In genomic region chr2:170523506-170523905, GRCh38 we compare ENCODE assay signal across 25 cellular contexts.
DNase-seq lines count a peak whose midpoint lies in the region; ATAC-seq and TF ChIP-seq lines count a peak whose summit lies in the region.
"Had no signal": no experiment of that assay in that cellular context is flagged by ENCODE, and none has a peak within 500 bp of the region (broad histone marks: within the 10 kb centered on the region; RNA-seq: fewer than 3 reads in every experiment).

No MANE protein-coding gene starts in this region.

- no peaks in the 10 kb centered on the region for H3K9me3 ChIP-seq in mesenchymal stem cell (ENCODE audit: control insufficient read depth, low read length)
- no peaks in the 10 kb centered on the region for H3K9me3 ChIP-seq in esophagus muscularis mucosa
- H3K9me3 ChIP-seq: gastrocnemius medialis, suprapubic skin, vagina had no signal

- TF ChIP-seq POLR2A in esophagus muscularis mucosa (IDR thresholded peaks at IDR 0.05; ENCODE audit: low read depth): no peak

- H3K36me3 Mint-ChIP-seq in WTC11 (no peaks in the 10 kb centered on the region), progenitor cell of endocrine pancreas (ENCODE audit: insufficient read depth) (no peaks in the 10 kb centered on the region)
- H3K36me3 Mint-ChIP-seq: CD4-positive, alpha-beta memory T cell; stimulated activated memory B cell treated with anti-CD40 and anti-IgM and Interleukin-4, amounts not matched to agents 10 μg/mL and 1 μg/mL and 100 μg/mL, for 72 hours had no signal

- DNase-seq in GM12864 (ENCODE audit: low read depth) (no peak), HEK293T (ENCODE audit: extremely low spot score) (peak; percentile 17), WTC11 (ENCODE audit: low spot score) (no peak), progenitor cell of endocrine pancreas (ENCODE audit: low spot score, unreplicated experiment) (no peak), mesenchymal stem cell (no peak), esophagus muscularis mucosa (ENCODE audit: extremely low spot score) (no peak)
- DNase-seq: activated CD4-positive, alpha-beta T cell treated with anti-CD3 and anti-CD28 coated beads, Interleukin-2, amount 50 U/mL, for 48 hours; activated effector memory CD4-positive, alpha-beta T cell treated with anti-CD3 and anti-CD28 coated beads, Interleukin-2, amount 50 U/mL, for 16 hours; CD4-positive, alpha-beta memory T cell; cerebellar nuclear complex; DMS79; effector CD8-positive, alpha-beta T cell; gastrocnemius medialis; kidney; NCI-H1092 treated with DMSO at 0.1 percent for 48 hours; NCI-H2029 treated with DMSO at 0.1 percent for 48 hours; NCI-H446; small intestine had no signal

- H3K4me1 ChIP-seq in mesenchymal stem cell (ENCODE audit: control insufficient read depth, insufficient read depth, low read depth, low read length) (peaks cover 2% of the 10 kb centered on the region), esophagus muscularis mucosa (peaks cover 10 to 36% (median 22%) of the 10 kb centered on the region in 4 donors)

- H3K4me3 ChIP-seq in GM12864 (ENCODE audit: low read depth, low read length) (no peak overlapping the region), mesenchymal stem cell (ENCODE audit: insufficient read depth in 1 of 2, low read depth in 1 of 2, low read length in 2 of 2) (no peak overlapping the region), esophagus muscularis mucosa (no peak overlapping the region)
- H3K4me3 ChIP-seq: gastrocnemius medialis, lung, suprapubic skin, vagina had no signal

- TF ChIP-seq EP300 in esophagus muscularis mucosa (IDR thresholded peaks at IDR 0.05): no peak

- no peaks in the 10 kb centered on the region for H3K36me3 ChIP-seq in mesenchymal stem cell (ENCODE audit: control insufficient read depth in 1 of 2, insufficient read depth in 2 of 2, low read depth in 1 of 2, low read length in 2 of 2)
- H3K36me3 ChIP-seq in esophagus muscularis mucosa: no peaks in the 10 kb centered on the region
- H3K36me3 ChIP-seq: gastrocnemius medialis, suprapubic skin, vagina had no signal

- no peak overlapping the region for H2BK120ac ChIP-seq in mesenchymal stem cell (ENCODE audit: low read depth, low read length)

- TF ChIP-seq CTCF in GM12864 (IDR thresholded peaks at IDR 0.05; ENCODE audit: low read depth, low read length, missing control alignments): peak; percentile 30
- no peak for TF ChIP-seq CTCF in WTC11 (IDR thresholded peaks at IDR 0.05)
- peak; percentile 14 for TF ChIP-seq CTCF in progenitor cell of endocrine pancreas (IDR thresholded peaks at IDR 0.05; ENCODE audit: unreplicated experiment)
- no peak for TF ChIP-seq CTCF in esophagus muscularis mucosa (IDR thresholded peaks at IDR 0.05)

- H3K4me1 Mint-ChIP-seq in WTC11 (peaks cover 6% of the 10 kb centered on the region; the same call in 1 of the 2 replicates), progenitor cell of endocrine pancreas (ENCODE audit: low read depth) (no peaks in the 10 kb centered on the region)
- H3K4me1 Mint-ChIP-seq: CD4-positive, alpha-beta memory T cell; stimulated activated memory B cell treated with anti-CD40 and anti-IgM and Interleukin-4, amounts not matched to agents 10 μg/mL and 1 μg/mL and 100 μg/mL, for 72 hours had no signal

- intact Hi-C loops in esophagus muscularis mucosa (cut with DNase I): no loop called here

- H3K27me3 ChIP-seq in mesenchymal stem cell (ENCODE audit: control insufficient read depth in 1 of 2, insufficient read depth in 1 of 2, low read length in 2 of 2) (no peaks in the 10 kb centered on the region), esophagus muscularis mucosa (no peaks in the 10 kb centered on the region)
- H3K27me3 ChIP-seq: gastrocnemius medialis, suprapubic skin, vagina had no signal

- H3K79me1 ChIP-seq in mesenchymal stem cell (replicated peaks; ENCODE audit: low read length, poor library complexity, severe bottlenecking): no peaks in the 10 kb centered on the region

- no peak overlapping the region for H2AK5ac ChIP-seq in mesenchymal stem cell (ENCODE audit: low read length, severe bottlenecking)

- H4K91ac ChIP-seq in mesenchymal stem cell (ENCODE audit: low read length): no peak overlapping the region

- no peak overlapping the region for H3K4me2 ChIP-seq in mesenchymal stem cell (ENCODE audit: low read length, poor library complexity, severe bottlenecking)

- peak overlapping the region in 1 of 2 experiments; percentile 23 for H3K18ac ChIP-seq in mesenchymal stem cell (ENCODE audit: low read depth in 1 of 2, low read length in 2 of 2)

- H3K4me3 Mint-ChIP-seq in WTC11: no peak overlapping the region
- H3K4me3 Mint-ChIP-seq in progenitor cell of endocrine pancreas (ENCODE audit: low read depth): no peak overlapping the region
- H3K4me3 Mint-ChIP-seq: CD4-positive, alpha-beta memory T cell; stimulated activated memory B cell treated with anti-CD40 and anti-IgM and Interleukin-4, amounts not matched to agents 10 μg/mL and 1 μg/mL and 100 μg/mL, for 72 hours had no signal

- no peak overlapping the region for H3K27ac ChIP-seq in mesenchymal stem cell (ENCODE audit: low read length, poor library complexity, severe bottlenecking)
- no peak overlapping the region for H3K27ac ChIP-seq in esophagus muscularis mucosa (replicated peaks in 1 of 4)
- H3K27ac ChIP-seq: gastrocnemius medialis, suprapubic skin, vagina had no signal

- POLR2A ChIA-PET in HEK293T (lab: Yijun Ruan, JAX) (no interaction called here), WTC11 (lab: Charles Lee) (no interaction called here)

- H3K27me3 Mint-ChIP-seq in WTC11 (ENCODE audit: low read depth) (peaks cover 3% of the 10 kb centered on the region; the same call in 1 of the 2 replicates), progenitor cell of endocrine pancreas (peaks cover 3% of the 10 kb centered on the region)
- H3K27me3 Mint-ChIP-seq: stimulated activated memory B cell treated with anti-CD40 and anti-IgM and Interleukin-4, amounts not matched to agents 10 μg/mL and 1 μg/mL and 100 μg/mL, for 72 hours had no signal

- WGBS in mesenchymal stem cell: 89% methylated on average over 4 of the region's 4 CpGs
- WGBS in esophagus muscularis mucosa: 85% methylated on average over 4 of the region's 4 CpGs

- H2BK15ac ChIP-seq in mesenchymal stem cell (ENCODE audit: low read depth, poor library complexity, severe bottlenecking): no peak overlapping the region

- no peak overlapping the region for H3K4ac ChIP-seq in mesenchymal stem cell (ENCODE audit: low read depth in 1 of 2, low read length in 2 of 2)

- no peak overlapping the region for H4K8ac ChIP-seq in mesenchymal stem cell (ENCODE audit: low read length)

- no peak overlapping the region for H2AFZ ChIP-seq in mesenchymal stem cell (ENCODE audit: low read depth, low read length)

- ATAC-seq in WTC11 (peak; percentile 51), GM21526 (IDR thresholded peaks at IDR 0.05; ENCODE audit: low FRiP score, unreplicated experiment) (no peak)
- ATAC-seq: esophagus mucosa; gastrocnemius medialis; SK-N-SH treated with all-trans-retinoic acid at 6 μM for 48 hours; stimulated activated memory B cell treated with anti-CD40 and anti-IgM and Interleukin-4, amounts not matched to agents 10 μg/mL and 1 μg/mL and 100 μg/mL, for 72 hours had no signal

- CTCF ChIA-PET in HEK293T (lab: Yijun Ruan, JAX): no interaction called here
- CTCF ChIA-PET in WTC11 (lab: Charles Lee): no interaction called here

- no peak overlapping the region for H2BK5ac ChIP-seq in mesenchymal stem cell (ENCODE audit: low read depth, low read length, poor library complexity, severe bottlenecking)

- peak overlapping the region in 1 of 2 experiments; percentile 44 for H2BK12ac ChIP-seq in mesenchymal stem cell (ENCODE audit: low read length in 2 of 2)

- H3K23ac ChIP-seq in mesenchymal stem cell (ENCODE audit: low read length in 2 of 2): no peak overlapping the region

- H3K9ac ChIP-seq in mesenchymal stem cell (ENCODE audit: low read length): no peak overlapping the region

- no peak overlapping the region for H3K14ac ChIP-seq in mesenchymal stem cell (ENCODE audit: low read length in 2 of 2)

- H3K27ac Mint-ChIP-seq in WTC11: no peak overlapping the region
- no peak overlapping the region for H3K27ac Mint-ChIP-seq in progenitor cell of endocrine pancreas
- H3K27ac Mint-ChIP-seq: CD4-positive, alpha-beta memory T cell; stimulated activated memory B cell treated with anti-CD40 and anti-IgM and Interleukin-4, amounts not matched to agents 10 μg/mL and 1 μg/mL and 100 μg/mL, for 72 hours had no signal

- H3K9me3 Mint-ChIP-seq in WTC11 (no peaks in the 10 kb centered on the region), progenitor cell of endocrine pancreas (ENCODE audit: low read depth) (no peaks in the 10 kb centered on the region)
- H3K9me3 Mint-ChIP-seq: CD4-positive, alpha-beta memory T cell; stimulated activated memory B cell treated with anti-CD40 and anti-IgM and Interleukin-4, amounts not matched to agents 10 μg/mL and 1 μg/mL and 100 μg/mL, for 72 hours had no signal

TF ChIP-seq in HEK293T, 16 proteins besides CTCF, POLR2A, EP300 and RAD21:
- TF ChIP-seq PKNOX1 (IDR thresholded peaks at IDR 0.05) (peak; percentile 33; the same call in 1 of the 2 replicates), SUZ12 (IDR thresholded peaks at IDR 0.05) (no peak)

TF ChIP-seq in WTC11, 78 proteins besides CTCF, POLR2A, EP300 and RAD21:
- TF ChIP-seq CREB1 (CRISPR knock-in tag; IDR thresholded peaks at IDR 0.05): no peak
- no peak for TF ChIP-seq KAT7 (CRISPR knock-in tag; IDR thresholded peaks at IDR 0.05; ENCODE audit: borderline replicate concordance)
- no peak for TF ChIP-seq ATF3 (CRISPR knock-in tag; conservative IDR thresholded peaks at IDR 0.05)
- TF ChIP-seq TEAD4 (CRISPR knock-in tag; IDR thresholded peaks at IDR 0.05): no peak
- TF ChIP-seq E2F1 (CRISPR knock-in tag; IDR thresholded peaks at IDR 0.05): no peak
TF ChIP-seq in WTC11: peak in this region for 0.

Comparison
In these comparisons a context has a peak if more than half of its experiments do, and no peak if none do; other contexts are left out.
1. CTCF ChIP-seq: peak in GM12864 (single experiment) and progenitor cell of endocrine pancreas (single experiment); none in WTC11 (single experiment) and esophagus muscularis mucosa (0 of 3).